In the genomic region with DNA sequence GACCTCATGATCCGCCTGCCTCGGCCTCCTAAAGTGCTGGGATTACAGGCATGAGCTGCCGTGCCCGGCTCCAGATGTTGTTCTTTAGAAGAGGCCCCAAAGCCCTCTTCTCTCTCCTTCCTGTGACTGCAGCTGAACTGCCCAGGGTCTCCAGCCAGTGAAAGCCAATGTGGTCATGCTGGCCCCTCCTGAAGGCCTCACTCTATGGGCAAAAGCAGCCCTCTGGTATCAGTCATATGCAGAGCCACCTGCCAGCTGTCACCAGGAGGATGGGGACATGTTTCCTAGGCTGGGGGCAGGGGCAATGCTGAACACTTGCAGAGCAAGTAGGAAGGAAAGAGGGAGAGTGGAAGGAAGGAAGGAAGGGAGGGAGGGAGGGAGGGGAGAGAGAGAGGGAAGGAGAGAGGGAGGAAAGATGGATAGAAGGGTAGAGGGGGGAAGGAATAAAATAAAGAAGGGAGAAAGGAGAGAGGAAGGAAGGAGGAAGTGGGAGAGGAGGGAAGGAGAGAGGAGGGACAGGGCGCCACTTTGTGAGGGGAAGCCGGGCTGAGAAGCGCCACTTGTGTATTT, we compare ENCODE assay signal across 9 cellular contexts. TPM values are rescaled to one million over a fixed set of nuclear protein-coding genes. Genes with fewer than 3 reads are reported as not detected.
DNase-seq lines count a peak whose midpoint lies in the region; ATAC-seq, FAIRE-seq and TF ChIP-seq lines count a peak whose summit lies in the region.
"Had no signal": no experiment of that assay in that cellular context is flagged by ENCODE, and none has a peak within 500 bp of the region (broad histone marks: within the 10 kb centered on the region; RNA-seq: fewer than 3 reads in every experiment).

No MANE protein-coding gene starts in this region.

- H3K36me3 ChIP-seq in ascending aorta (no peaks in the 10 kb centered on the region), mucosa of rectum (ENCODE audit: control insufficient read depth in 2 of 2, insufficient read depth in 2 of 2, low read length in 2 of 2) (no peaks in the 10 kb centered on the region), tibial artery (no peaks in the 10 kb centered on the region)

- peak overlapping the region; percentile 0 to 24 for H3K9ac ChIP-seq in mucosa of rectum (ENCODE audit: low read depth in 1 of 2, low read length in 2 of 2)

- no peak for FAIRE-seq in GM12892 (lab: Jason Lieb, UNC)

- no peaks in the 10 kb centered on the region for H3K36me3 Mint-ChIP-seq in activated naive CD4-positive, alpha-beta T cell treated with anti-CD3 and anti-CD28 coated beads, Interleukin-2, amount 50 U/mL, for 72 hours
- H3K36me3 Mint-ChIP-seq: memory B cell had no signal

- H3K9me3 ChIP-seq in ascending aorta = no peaks in the 10 kb centered on the region
- H3K9me3 ChIP-seq in mucosa of rectum (ENCODE audit: control insufficient read depth in 2 of 2, low read length in 2 of 2) = no peaks in the 10 kb centered on the region
- H3K9me3 ChIP-seq in tibial artery = no peaks in the 10 kb centered on the region

- H3K4me1 ChIP-seq in ascending aorta (peaks cover 0 to 12% of the 10 kb centered on the region in 2 donors), mucosa of rectum (ENCODE audit: control insufficient read depth in 2 of 2, insufficient read depth in 2 of 2, low read length in 2 of 2) (peaks cover 13 to 20% of the 10 kb centered on the region in 2 donors), tibial artery (peaks cover 0 to 23% (median 14%) of the 10 kb centered on the region in 4 donors)

- H3K27me3 ChIP-seq in ascending aorta (no peaks in the 10 kb centered on the region), mucosa of rectum (ENCODE audit: control insufficient read depth in 2 of 2, insufficient read depth in 2 of 2, low read length in 2 of 2) (no peaks in the 10 kb centered on the region), tibial artery (peaks cover 0 to 1% of the 10 kb centered on the region in 2 donors)

- no peaks in the 10 kb centered on the region for H3K9me3 Mint-ChIP-seq in activated naive CD4-positive, alpha-beta T cell treated with anti-CD3 and anti-CD28 coated beads, Interleukin-2, amount 50 U/mL, for 72 hours
- H3K9me3 Mint-ChIP-seq: memory B cell had no signal

- TF ChIP-seq POLR2A in GM12892 (IDR thresholded peaks at IDR 0.05; ENCODE audit: low read depth, low read length) = no peak

- ATAC-seq in activated naive CD4-positive, alpha-beta T cell treated with anti-CD3 and anti-CD28 coated beads, Interleukin-2, amount 50 U/mL, for 72 hours = no peak
- ATAC-seq in HG03175 (IDR thresholded peaks at IDR 0.05; ENCODE audit: unreplicated experiment) = no peak

- H3K27ac ChIP-seq in ascending aorta (peak overlapping the region; percentile 58 to 83), mucosa of rectum (ENCODE audit: low read depth in 2 of 2, low read length in 2 of 2) (peak overlapping the region; percentile 82 to 88), tibial artery (peak overlapping the region; percentile 66 to 75)

- TF ChIP-seq CTCF in ascending aorta (IDR thresholded peaks at IDR 0.05) (no peak), tibial artery (IDR thresholded peaks at IDR 0.05) (no peak)

- peak overlapping the region; percentile 80 to 88 for H3K27ac Mint-ChIP-seq in activated naive CD4-positive, alpha-beta T cell treated with anti-CD3 and anti-CD28 coated beads, Interleukin-2, amount 50 U/mL, for 72 hours
- H3K27ac Mint-ChIP-seq: memory B cell had no signal

- intact Hi-C loops in ascending aorta (cut with DNase I) (loop anchor here (1.0 kb wide), 1 partner anchor 18 kb away; no protein-coding TSS in a partner anchor), tibial artery (cut with DNase I; ENCODE audit: low total_unique reads) (no loop called here)

- H3K4me3 ChIP-seq in ascending aorta (no peak overlapping the region), mucosa of rectum (ENCODE audit: low read length in 2 of 2) (no peak overlapping the region), tibial artery (no peak overlapping the region)

- no peak for DNase-seq in activated naive CD4-positive, alpha-beta T cell treated with anti-CD3 and anti-CD28 coated beads, Interleukin-2, amount 50 U/mL, for 72 hours (ENCODE audit: low spot score in 2 of 2)
- DNase-seq in activated naive CD4-positive, alpha-beta T cell treated with anti-CD3 and anti-CD28 coated beads, Interleukin-2, amount 50 U/mL, for 16 hours = no peak
- DNase-seq in ascending aorta (ENCODE audit: low spot score in 2 of 2) = no peak
- DNase-seq in tibial artery = no peak
- DNase-seq in NK-92 (lab: John Stamatoyannopoulos, UW; ENCODE audit: unreplicated experiment) = no peak
- no peak for DNase-seq in GM12892 (ENCODE audit: insufficient read length)

RNA-seq across cellular contexts. Expression of a gene that starts 36.0 kb away (rescaled TPM):
- 100 to 1,000 TPM; 179 to 182 TPM for total RNA-seq in activated naive CD4-positive, alpha-beta T cell treated with anti-CD3 and anti-CD28 coated beads, Interleukin-2, amount 50 U/mL, for 72 hours
- total RNA-seq in ascending aorta = 620 TPM
- polyA plus RNA-seq in GM12892 (2012; ENCODE audit: missing spikeins) = 2.3 TPM

RNA-seq across cellular contexts. Expression of a gene that starts 54.5 kb away (rescaled TPM):
- 100 to 1,000 TPM in 1 of 2 donors, 10 to 100 TPM in 1; 63.5 to 122 TPM for total RNA-seq in activated naive CD4-positive, alpha-beta T cell treated with anti-CD3 and anti-CD28 coated beads, Interleukin-2, amount 50 U/mL, for 72 hours
- 41.8 TPM for total RNA-seq in ascending aorta
- polyA plus RNA-seq in GM12892 (2012; ENCODE audit: missing spikeins) = 16.9 TPM
